1 cellular context compared by ENCODE assay signal in the genomic region with DNA sequence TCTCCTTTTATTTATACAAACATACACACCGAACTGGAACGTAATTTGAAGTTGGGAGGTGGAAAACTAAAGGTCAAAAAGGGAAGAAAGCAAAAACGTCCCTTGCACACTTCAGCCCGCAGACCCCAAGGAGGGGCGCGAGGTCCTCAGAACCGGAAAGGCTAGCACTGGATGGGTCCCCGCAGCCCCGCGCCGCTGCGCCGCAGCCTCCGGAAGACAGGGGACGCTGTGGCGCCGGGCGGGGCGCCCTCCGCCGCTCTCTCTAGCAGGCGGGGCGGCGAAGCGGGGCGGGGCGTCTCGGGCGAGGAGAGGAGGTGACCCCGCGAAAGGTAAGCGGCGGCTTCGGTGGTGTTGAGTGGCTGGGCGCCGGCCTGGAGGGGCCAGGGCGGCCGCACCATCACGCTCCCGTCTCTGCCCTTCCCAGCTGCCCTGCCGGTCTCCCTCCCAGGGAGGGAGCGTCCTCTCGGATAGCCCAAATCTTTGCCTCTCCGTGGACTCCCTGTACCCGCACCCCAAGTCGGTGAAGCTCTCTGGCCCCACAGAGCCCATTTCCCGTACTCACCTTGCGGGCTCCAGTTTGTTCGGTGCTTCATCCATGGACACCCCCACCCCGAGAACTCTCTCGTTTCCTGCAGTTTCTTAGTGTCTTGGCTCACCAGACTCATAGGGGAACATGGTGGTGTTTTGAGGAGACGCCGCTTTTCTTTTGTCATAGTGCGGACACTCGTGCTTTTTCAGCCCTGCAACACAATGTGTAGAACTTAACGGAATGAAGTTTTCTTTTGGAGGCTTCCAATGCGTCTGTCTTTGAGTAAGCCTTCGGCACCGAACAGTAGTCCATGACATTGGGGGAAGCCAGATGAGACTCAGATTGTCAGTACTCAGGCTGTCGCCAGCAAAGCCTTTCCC.
TF ChIP-seq lines count a peak whose summit lies in the region.

A gene with protein sequence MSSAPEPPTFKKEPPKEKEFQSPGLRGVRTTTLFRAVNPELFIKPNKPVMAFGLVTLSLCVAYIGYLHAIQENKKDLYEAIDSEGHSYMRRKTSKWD (plus strand): TSS at position 285 of the 909 bp plus-strand sequence. CDS start 14,444 bp downstream, outside the sequence.

TF ChIP-seq in HepG2, 621 proteins besides CTCF, POLR2A, EP300 and RAD21 (continued from another document and continues in another):
- no peak for TF ChIP-seq ZBTB4 (CRISPR knock-in tag; IDR thresholded peaks at IDR 0.05; ENCODE audit: borderline replicate concordance)
- TF ChIP-seq ZFYVE20 (CRISPR knock-in tag; IDR thresholded peaks at IDR 0.05; ENCODE audit: borderline replicate concordance, low read depth): no peak
- TF ChIP-seq DMAP1 (CRISPR knock-in tag; IDR thresholded peaks at IDR 0.05): peak; percentile 56; the same call in 1 of the 2 replicates
- no peak for TF ChIP-seq SSRP1 (CRISPR knock-in tag; IDR thresholded peaks at IDR 0.05)
- TF ChIP-seq NFIB (CRISPR knock-in tag; IDR thresholded peaks at IDR 0.05; ENCODE audit: borderline replicate concordance): no peak
- TF ChIP-seq PAWR (CRISPR knock-in tag; IDR thresholded peaks at IDR 0.05; ENCODE audit: borderline replicate concordance): no peak
- TF ChIP-seq WIZ (CRISPR knock-in tag; IDR thresholded peaks at IDR 0.05): peak; percentile 84; the same call in 1 of the 2 replicates
- no peak for TF ChIP-seq ZNF570 (CRISPR knock-in tag; IDR thresholded peaks at IDR 0.05; ENCODE audit: borderline replicate concordance)
- TF ChIP-seq POLR2AphosphoS2 (IDR thresholded peaks at IDR 0.05; ENCODE audit: low read depth, low read length): no peak
- TF ChIP-seq GTF2F1 (IDR thresholded peaks at IDR 0.05; ENCODE audit: low read length): no peak
- TF ChIP-seq TBL1XR1 (IDR thresholded peaks at IDR 0.05; ENCODE audit: borderline replicate concordance, low read length, partially characterized antibody): no peak
- peak; percentile 62; the same call in 1 of the 2 replicates for TF ChIP-seq ISX (CRISPR knock-in tag; conservative IDR thresholded peaks at IDR 0.05)
- no peak for TF ChIP-seq ZNF703 (CRISPR knock-in tag; IDR thresholded peaks at IDR 0.05; ENCODE audit: borderline replicate concordance)
- TF ChIP-seq BRCA1 (CRISPR knock-in tag; IDR thresholded peaks at IDR 0.05): peak; percentile 93; the same call in 1 of the 2 replicates
- TF ChIP-seq ZBTB3 (CRISPR knock-in tag; IDR thresholded peaks at IDR 0.05; ENCODE audit: borderline replicate concordance, low read depth): 0 out of 2 replicates have a peak, but pooled peaks have one; percentile 34
- peak; percentile 68; the same call in 1 of the 2 replicates for TF ChIP-seq ZC3H13 (CRISPR knock-in tag; IDR thresholded peaks at IDR 0.05)
- TF ChIP-seq ZNF33B (CRISPR knock-in tag; IDR thresholded peaks at IDR 0.05): peak; percentile 82; the same call in 1 of the 2 replicates
- TF ChIP-seq, protein P1, sequence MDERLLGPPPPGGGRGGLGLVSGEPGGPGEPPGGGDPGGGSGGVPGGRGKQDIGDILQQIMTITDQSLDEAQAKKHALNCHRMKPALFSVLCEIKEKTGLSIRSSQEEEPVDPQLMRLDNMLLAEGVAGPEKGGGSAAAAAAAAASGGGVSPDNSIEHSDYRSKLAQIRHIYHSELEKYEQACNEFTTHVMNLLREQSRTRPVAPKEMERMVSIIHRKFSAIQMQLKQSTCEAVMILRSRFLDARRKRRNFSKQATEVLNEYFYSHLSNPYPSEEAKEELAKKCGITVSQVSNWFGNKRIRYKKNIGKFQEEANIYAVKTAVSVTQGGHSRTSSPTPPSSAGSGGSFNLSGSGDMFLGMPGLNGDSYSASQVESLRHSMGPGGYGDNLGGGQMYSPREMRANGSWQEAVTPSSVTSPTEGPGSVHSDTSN (CRISPR knock-in tag; IDR thresholded peaks at IDR 0.05): no peak
- TF ChIP-seq KDM5B (CRISPR knock-in tag; IDR thresholded peaks at IDR 0.05; ENCODE audit: borderline replicate concordance): peak; percentile 83
- TF ChIP-seq TCF12 (IDR thresholded peaks at IDR 0.05): no peak
- TF ChIP-seq TCF12 (CRISPR knock-in tag; IDR thresholded peaks at IDR 0.05): 0 out of 2 replicates have a peak, but pooled peaks have one; percentile 22
- TF ChIP-seq YY1 (IDR thresholded peaks at IDR 0.05; ENCODE audit: insufficient read depth, insufficient replicate concordance, low read depth, low read length): peak; percentile 87
- TF ChIP-seq, protein P2, sequence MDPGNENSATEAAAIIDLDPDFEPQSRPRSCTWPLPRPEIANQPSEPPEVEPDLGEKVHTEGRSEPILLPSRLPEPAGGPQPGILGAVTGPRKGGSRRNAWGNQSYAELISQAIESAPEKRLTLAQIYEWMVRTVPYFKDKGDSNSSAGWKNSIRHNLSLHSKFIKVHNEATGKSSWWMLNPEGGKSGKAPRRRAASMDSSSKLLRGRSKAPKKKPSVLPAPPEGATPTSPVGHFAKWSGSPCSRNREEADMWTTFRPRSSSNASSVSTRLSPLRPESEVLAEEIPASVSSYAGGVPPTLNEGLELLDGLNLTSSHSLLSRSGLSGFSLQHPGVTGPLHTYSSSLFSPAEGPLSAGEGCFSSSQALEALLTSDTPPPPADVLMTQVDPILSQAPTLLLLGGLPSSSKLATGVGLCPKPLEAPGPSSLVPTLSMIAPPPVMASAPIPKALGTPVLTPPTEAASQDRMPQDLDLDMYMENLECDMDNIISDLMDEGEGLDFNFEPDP (CRISPR knock-in tag; conservative IDR thresholded peaks at IDR 0.05): no peak
- TF ChIP-seq TP53 (CRISPR knock-in tag; conservative IDR thresholded peaks at IDR 0.05): 0 out of 2 replicates have a peak, but pooled peaks have one; percentile 79
- TF ChIP-seq, protein P3, sequence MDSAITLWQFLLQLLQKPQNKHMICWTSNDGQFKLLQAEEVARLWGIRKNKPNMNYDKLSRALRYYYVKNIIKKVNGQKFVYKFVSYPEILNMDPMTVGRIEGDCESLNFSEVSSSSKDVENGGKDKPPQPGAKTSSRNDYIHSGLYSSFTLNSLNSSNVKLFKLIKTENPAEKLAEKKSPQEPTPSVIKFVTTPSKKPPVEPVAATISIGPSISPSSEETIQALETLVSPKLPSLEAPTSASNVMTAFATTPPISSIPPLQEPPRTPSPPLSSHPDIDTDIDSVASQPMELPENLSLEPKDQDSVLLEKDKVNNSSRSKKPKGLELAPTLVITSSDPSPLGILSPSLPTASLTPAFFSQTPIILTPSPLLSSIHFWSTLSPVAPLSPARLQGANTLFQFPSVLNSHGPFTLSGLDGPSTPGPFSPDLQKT (CRISPR knock-in tag; IDR thresholded peaks at IDR 0.05; ENCODE audit: borderline replicate concordance): no peak
- no peak for TF ChIP-seq ZNF296 (CRISPR knock-in tag; conservative IDR thresholded peaks at IDR 0.05)
- peak; percentile 94 for TF ChIP-seq KDM2A (CRISPR knock-in tag; IDR thresholded peaks at IDR 0.05; ENCODE audit: borderline replicate concordance, low read depth)
- peak; percentile 88 for TF ChIP-seq HOXA3 (CRISPR knock-in tag; IDR thresholded peaks at IDR 0.05)
- no peak for TF ChIP-seq PCBP1 (IDR thresholded peaks at IDR 0.05; ENCODE audit: borderline replicate concordance, low read depth, low read length)
- TF ChIP-seq HNRNPL (IDR thresholded peaks at IDR 0.05; ENCODE audit: low read depth, low read length): 0 out of 2 replicates have a peak, but pooled peaks have one; percentile 35
- TF ChIP-seq SAFB2 (CRISPR knock-in tag; IDR thresholded peaks at IDR 0.05; ENCODE audit: borderline replicate concordance, low read depth): peak; percentile 89; the same call in 1 of the 2 replicates
- TF ChIP-seq, protein P4, sequence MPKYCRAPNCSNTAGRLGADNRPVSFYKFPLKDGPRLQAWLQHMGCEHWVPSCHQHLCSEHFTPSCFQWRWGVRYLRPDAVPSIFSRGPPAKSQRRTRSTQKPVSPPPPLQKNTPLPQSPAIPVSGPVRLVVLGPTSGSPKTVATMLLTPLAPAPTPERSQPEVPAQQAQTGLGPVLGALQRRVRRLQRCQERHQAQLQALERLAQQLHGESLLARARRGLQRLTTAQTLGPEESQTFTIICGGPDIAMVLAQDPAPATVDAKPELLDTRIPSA (CRISPR knock-in tag; IDR thresholded peaks at IDR 0.05; ENCODE audit: borderline replicate concordance): no peak; the same call in 1 of the 2 replicates
- no peak for TF ChIP-seq JUND (CRISPR knock-in tag; IDR thresholded peaks at IDR 0.05)
- TF ChIP-seq, protein P5, sequence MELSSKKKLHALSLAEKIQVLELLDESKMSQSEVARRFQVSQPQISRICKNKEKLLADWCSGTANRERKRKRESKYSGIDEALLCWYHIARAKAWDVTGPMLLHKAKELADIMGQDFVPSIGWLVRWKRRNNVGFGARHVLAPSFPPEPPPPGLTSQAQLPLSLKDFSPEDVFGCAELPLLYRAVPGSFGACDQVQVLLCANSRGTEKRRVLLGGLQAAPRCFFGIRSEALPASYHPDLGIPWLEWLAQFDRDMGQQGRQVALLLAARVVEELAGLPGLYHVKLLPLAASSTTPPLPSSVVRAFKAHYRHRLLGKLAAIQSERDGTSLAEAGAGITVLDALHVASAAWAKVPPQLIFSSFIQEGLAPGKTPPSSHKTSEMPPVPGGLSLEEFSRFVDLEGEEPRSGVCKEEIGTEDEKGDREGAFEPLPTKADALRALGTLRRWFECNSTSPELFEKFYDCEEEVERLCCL (CRISPR knock-in tag; IDR thresholded peaks at IDR 0.05; ENCODE audit: borderline replicate concordance): no peak
- TF ChIP-seq ZNF709 (CRISPR knock-in tag; IDR thresholded peaks at IDR 0.05): peak; percentile 78; the same call in 1 of the 2 replicates
- TF ChIP-seq, protein P6, sequence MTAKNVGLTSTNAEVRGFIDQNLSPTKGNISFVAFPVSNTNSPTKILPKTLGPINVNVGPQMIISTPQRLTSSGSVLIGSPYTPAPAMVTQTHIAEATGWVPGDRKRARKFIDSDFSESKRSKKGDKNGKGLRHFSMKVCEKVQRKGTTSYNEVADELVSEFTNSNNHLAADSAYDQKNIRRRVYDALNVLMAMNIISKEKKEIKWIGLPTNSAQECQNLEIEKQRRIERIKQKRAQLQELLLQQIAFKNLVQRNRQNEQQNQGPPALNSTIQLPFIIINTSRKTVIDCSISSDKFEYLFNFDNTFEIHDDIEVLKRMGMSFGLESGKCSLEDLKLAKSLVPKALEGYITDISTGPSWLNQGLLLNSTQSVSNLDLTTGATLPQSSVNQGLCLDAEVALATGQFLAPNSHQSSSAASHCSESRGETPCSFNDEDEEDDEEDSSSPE (CRISPR knock-in tag; IDR thresholded peaks at IDR 0.05): peak; percentile 66; the same call in 1 of the 2 replicates
- no peak for TF ChIP-seq NONO (IDR thresholded peaks at IDR 0.05)
- TF ChIP-seq NONO (CRISPR knock-in tag; conservative IDR thresholded peaks at IDR 0.05): peak; percentile 96
- no peak for TF ChIP-seq JUNB (CRISPR knock-in tag; IDR thresholded peaks at IDR 0.05; ENCODE audit: borderline replicate concordance)
- 0 out of 2 replicates have a peak, but pooled peaks have one; percentile 9 for TF ChIP-seq ZBTB34 (CRISPR knock-in tag; IDR thresholded peaks at IDR 0.05)
- no peak; the same call in 1 of the 2 replicates for TF ChIP-seq ZNF350 (CRISPR knock-in tag; IDR thresholded peaks at IDR 0.05; ENCODE audit: borderline replicate concordance, low read depth)
- peak; percentile 65 for TF ChIP-seq ZEB1 (IDR thresholded peaks at IDR 0.05; ENCODE audit: insufficient replicate concordance, low read depth)
- peak; percentile 51 for TF ChIP-seq STAG1 (CRISPR knock-in tag; IDR thresholded peaks at IDR 0.05)
- TF ChIP-seq, protein P7, sequence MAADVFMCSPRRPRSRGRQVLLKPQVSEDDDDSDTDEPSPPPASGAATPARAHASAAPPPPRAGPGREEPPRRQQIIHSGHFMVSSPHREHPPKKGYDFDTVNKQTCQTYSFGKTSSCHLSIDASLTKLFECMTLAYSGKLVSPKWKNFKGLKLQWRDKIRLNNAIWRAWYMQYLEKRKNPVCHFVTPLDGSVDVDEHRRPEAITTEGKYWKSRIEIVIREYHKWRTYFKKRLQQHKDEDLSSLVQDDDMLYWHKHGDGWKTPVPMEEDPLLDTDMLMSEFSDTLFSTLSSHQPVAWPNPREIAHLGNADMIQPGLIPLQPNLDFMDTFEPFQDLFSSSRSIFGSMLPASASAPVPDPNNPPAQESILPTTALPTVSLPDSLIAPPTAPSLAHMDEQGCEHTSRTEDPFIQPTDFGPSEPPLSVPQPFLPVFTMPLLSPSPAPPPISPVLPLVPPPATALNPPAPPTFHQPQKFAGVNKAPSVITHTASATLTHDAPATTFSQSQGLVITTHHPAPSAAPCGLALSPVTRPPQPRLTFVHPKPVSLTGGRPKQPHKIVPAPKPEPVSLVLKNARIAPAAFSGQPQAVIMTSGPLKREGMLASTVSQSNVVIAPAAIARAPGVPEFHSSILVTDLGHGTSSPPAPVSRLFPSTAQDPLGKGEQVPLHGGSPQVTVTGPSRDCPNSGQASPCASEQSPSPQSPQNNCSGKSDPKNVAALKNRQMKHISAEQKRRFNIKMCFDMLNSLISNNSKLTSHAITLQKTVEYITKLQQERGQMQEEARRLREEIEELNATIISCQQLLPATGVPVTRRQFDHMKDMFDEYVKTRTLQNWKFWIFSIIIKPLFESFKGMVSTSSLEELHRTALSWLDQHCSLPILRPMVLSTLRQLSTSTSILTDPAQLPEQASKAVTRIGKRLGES (CRISPR knock-in tag; IDR thresholded peaks at IDR 0.05; ENCODE audit: borderline replicate concordance): no peak
